ENCODE assay signal across 20 cellular contexts in the genomic region with DNA sequence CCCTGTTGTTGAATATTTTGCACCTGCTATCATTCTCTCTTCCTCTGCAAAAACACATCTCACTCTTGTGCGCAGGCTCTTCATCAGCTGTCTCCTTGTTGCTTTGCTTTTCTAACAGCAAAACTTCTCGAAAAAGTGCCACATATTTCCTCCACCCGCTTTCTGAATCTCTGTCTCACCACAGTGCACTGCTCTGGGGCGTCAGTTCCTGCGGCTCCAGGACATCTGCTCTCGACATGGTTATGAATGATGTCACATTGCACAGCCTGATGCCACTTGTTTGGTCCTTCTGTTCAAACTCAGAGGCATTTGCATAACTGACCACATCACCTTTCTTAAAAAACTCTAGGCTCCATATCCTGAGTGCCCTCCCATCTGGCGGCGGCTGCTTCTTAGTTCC.
"Had no signal": no experiment of that assay in that cellular context is flagged by ENCODE, and none has a peak within 500 bp of the region (broad histone marks: within the 10 kb centered on the region; RNA-seq: fewer than 3 reads in every experiment).

No MANE protein-coding gene starts in this region.

- H3K4me1 ChIP-seq: lower lobe of right lung, parathyroid adenoma, right lobe of liver, suprapubic skin, transverse colon, upper lobe of right lung, uterus had no signal

- H3K36me3 ChIP-seq: lower lobe of right lung, neutrophil, right lobe of liver, suprapubic skin, transverse colon, upper lobe of right lung, uterus had no signal

- H3K4me3 Mint-ChIP-seq: memory B cell; natural killer cell; stimulated activated naive CD8-positive, alpha-beta T cell treated with anti-CD3 and anti-CD28 coated beads, Interleukin-15, amount 100 ng/mL, for 72 hours had no signal

- H3K9me3 ChIP-seq: lower lobe of right lung, neutrophil, right lobe of liver, suprapubic skin, transverse colon, upper lobe of right lung, uterus had no signal

- H2AFZ ChIP-seq: parathyroid adenoma had no signal

- H3K4me1 Mint-ChIP-seq: memory B cell; natural killer cell; stimulated activated naive CD8-positive, alpha-beta T cell treated with anti-CD3 and anti-CD28 coated beads, Interleukin-15, amount 100 ng/mL, for 72 hours had no signal

- H3K79me2 ChIP-seq: parathyroid adenoma had no signal

- H3K9ac ChIP-seq: parathyroid adenoma had no signal

- H3K27ac Mint-ChIP-seq: memory B cell; natural killer cell; progenitor cell of endocrine pancreas; stimulated activated naive CD8-positive, alpha-beta T cell treated with anti-CD3 and anti-CD28 coated beads, Interleukin-15, amount 100 ng/mL, for 72 hours had no signal

- H3K27me3 ChIP-seq: dorsolateral prefrontal cortex, neutrophil, right lobe of liver, suprapubic skin, transverse colon, upper lobe of right lung, uterus had no signal

- H3K4me3 ChIP-seq: dorsolateral prefrontal cortex, lower lobe of right lung, right lobe of liver, suprapubic skin, transverse colon, upper lobe of right lung, uterus had no signal

- H3K36me3 Mint-ChIP-seq: memory B cell had no signal

- DNase-seq: dorsolateral prefrontal cortex; effector CD4-positive, alpha-beta T cell; head of caudate nucleus; left ventricle myocardium superior; lower lobe of right lung; natural killer cell; right lobe of liver; small intestine; stimulated activated CD4-positive, alpha-beta T cell treated with anti-CD3 and anti-CD28 coated beads, Interleukin-15, amount 100 ng/mL, for 24 hours; stimulated activated CD4-positive, alpha-beta T cell treated with anti-CD3 and anti-CD28 coated beads, Interleukin-2, amount 100 ng/mL, for 48 hours; stimulated activated naive CD4-positive, alpha-beta T cell; stimulated activated naive CD8-positive, alpha-beta T cell treated with anti-CD3 and anti-CD28 coated beads, Interleukin-15, amount 100 ng/mL, for 72 hours; transverse colon; upper lobe of right lung; uterus had no signal

- H3K27ac ChIP-seq: dorsolateral prefrontal cortex, lower lobe of right lung, neutrophil, parathyroid adenoma, right lobe of liver, suprapubic skin, transverse colon, upper lobe of right lung, uterus had no signal

- H3K27me3 Mint-ChIP-seq: memory B cell; stimulated activated naive CD8-positive, alpha-beta T cell treated with anti-CD3 and anti-CD28 coated beads, Interleukin-15, amount 100 ng/mL, for 72 hours had no signal
